Comparison of ENCODE assay signal across 17 cellular contexts in the genomic region with DNA sequence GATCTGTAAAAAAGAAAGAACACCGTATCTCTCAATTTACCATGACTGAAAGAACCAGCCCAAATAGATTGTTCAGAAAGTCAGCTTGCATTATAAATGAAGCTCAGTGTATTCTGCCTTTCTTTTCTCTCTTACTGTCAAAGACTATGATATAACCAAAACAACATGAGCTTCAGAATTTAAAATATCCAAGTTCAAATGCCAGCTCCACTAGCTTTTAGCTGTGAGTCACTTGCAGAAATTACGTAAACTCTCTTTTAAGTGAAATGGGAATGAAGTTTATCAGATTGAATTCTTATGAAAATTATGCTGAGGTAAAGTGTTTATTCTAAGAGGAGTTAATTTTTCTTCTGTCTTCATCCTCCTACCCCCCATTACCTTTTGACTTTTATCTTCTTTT. TPM values are rescaled to one million over a fixed set of nuclear protein-coding genes. Genes with fewer than 3 reads are reported as not detected.
DNase-seq lines count a peak whose midpoint lies in the region; ATAC-seq, FAIRE-seq and TF ChIP-seq lines count a peak whose summit lies in the region.
"Had no signal": no experiment of that assay in that cellular context is flagged by ENCODE, and none has a peak within 500 bp of the region (broad histone marks: within the 10 kb centered on the region; RNA-seq: fewer than 3 reads in every experiment).

No MANE protein-coding gene starts in this region.

- no peak for FAIRE-seq in frontal cortex (lab: Jason Lieb, UNC)

- no peak overlapping the region for H3K4me3 Mint-ChIP-seq in MCF 10A (ENCODE audit: unreplicated experiment)
- H3K4me3 Mint-ChIP-seq: activated B cell treated with CpG ODN at 0.5 μM for 24 hours; endodermal cell; naive thymus-derived CD8-positive, alpha-beta T cell had no signal

- H3K27me3 ChIP-seq in mammary epithelial cell (ENCODE audit: insufficient read depth, low read length) = no peaks in the 10 kb centered on the region
- H3K27me3 ChIP-seq in colonic mucosa = no peaks in the 10 kb centered on the region
- H3K27me3 ChIP-seq: heart right ventricle had no signal

- peaks cover 16% of the 10 kb centered on the region for H3K4me1 Mint-ChIP-seq in MCF 10A (ENCODE audit: insufficient read depth, unreplicated experiment)
- H3K4me1 Mint-ChIP-seq: activated B cell treated with CpG ODN at 0.5 μM for 24 hours; naive thymus-derived CD8-positive, alpha-beta T cell had no signal

- H3K9me3 ChIP-seq in mammary epithelial cell (replicated peaks; ENCODE audit: insufficient read depth, low read length) = no peaks in the 10 kb centered on the region
- H3K9me3 ChIP-seq in colonic mucosa = no peaks in the 10 kb centered on the region
- H3K9me3 ChIP-seq: heart right ventricle had no signal

- no peak overlapping the region for H2AFZ ChIP-seq in mammary epithelial cell (ENCODE audit: low read depth, low read length)

- TF ChIP-seq CTCF in MCF 10A (IDR thresholded peaks at IDR 0.05; ENCODE audit: unreplicated experiment) = no peak
- TF ChIP-seq CTCF in mammary epithelial cell (conservative IDR thresholded peaks at IDR 0.05 in 1 of 2, IDR thresholded peaks at IDR 0.05 in 1 of 2; ENCODE audit: extremely low read depth in 1 of 2, insufficient read depth in 1 of 2, low read depth in 1 of 2, low read length in 2 of 2) = no peak
- no peak for TF ChIP-seq CTCF in colonic mucosa (IDR thresholded peaks at IDR 0.05)

- BruUV-seq in MCF 10A (replicated peaks; lab: Mats Ljungman, UMichigan) = no TSS peak
- no TSS peak for BruUV-seq in mammary epithelial cell (replicated peaks; lab: Mats Ljungman, UMichigan)

- H3K4me3 ChIP-seq in mammary epithelial cell (replicated peaks in 1 of 3; ENCODE audit: insufficient read depth in 1 of 3, low read depth in 2 of 3, low read length in 3 of 3) (no peak overlapping the region), colonic mucosa (no peak overlapping the region)
- H3K4me3 ChIP-seq: heart right ventricle had no signal

- no peaks in the 10 kb centered on the region for H3K79me2 ChIP-seq in mammary epithelial cell (ENCODE audit: insufficient read depth, low read length)

- H3K4me1 ChIP-seq in mammary epithelial cell (ENCODE audit: insufficient read depth, low read length) = peaks cover 9% of the 10 kb centered on the region
- H3K4me1 ChIP-seq in colonic mucosa = no peaks in the 10 kb centered on the region
- H3K4me1 ChIP-seq: heart right ventricle had no signal

- no peaks in the 10 kb centered on the region for H4K20me1 ChIP-seq in mammary epithelial cell (ENCODE audit: insufficient read depth, low read length)

- H3K9ac ChIP-seq in mammary epithelial cell (ENCODE audit: insufficient read depth, low read length) = no peak overlapping the region
- H3K9ac ChIP-seq in colonic mucosa (ENCODE audit: low read depth in 2 of 2, low read length in 2 of 2) = no peak overlapping the region

- dilution Hi-C loops in mammary epithelial cell (cut with HindIII; ENCODE audit: low sequenced_read_pairs) = no loop called here

- DNase-seq in MCF 10A (ENCODE audit: unreplicated experiment) (peak; percentile 30), mammary epithelial cell (no peak), astrocyte of the hippocampus (ENCODE audit: low read depth, low spot score) (peak; percentile 66), glomerular visceral epithelial cell (ENCODE audit: extremely low spot score) (peak; percentile 44), stromal cell of bone marrow (ENCODE audit: low read depth) (peak; percentile 48), colonic mucosa (no peak), frontal cortex (ENCODE audit: low spot score in 2 of 2) (no peak)
- DNase-seq: activated B cell treated with CpG ODN at 0.5 μM for 24 hours; activated gamma-delta T cell treated with Interleukin-2 at 50 U/mL for 16 hours; endodermal cell; heart right ventricle; left colon; naive thymus-derived CD8-positive, alpha-beta T cell; NCI-H526 treated with DMSO at 0.1 percent for 48 hours; stimulated activated CD4-positive, alpha-beta T cell treated with anti-CD3 and anti-CD28 coated beads, Interleukin-1b, Interleukin-23, amount 100 ng/mL, for 48 hours had no signal

- 77% methylated on average over 2 of the region's 2 CpGs for WGBS in mammary epithelial cell (ENCODE audit: low coverage, missing lambda C conversion rate)

- no peak overlapping the region for H3K27ac ChIP-seq in mammary epithelial cell (ENCODE audit: insufficient read depth, low read depth, low read length)
- H3K27ac ChIP-seq in colonic mucosa = no peak overlapping the region
- H3K27ac ChIP-seq: 22Rv1, heart right ventricle had no signal

- no peaks in the 10 kb centered on the region for H3K36me3 ChIP-seq in mammary epithelial cell (ENCODE audit: insufficient read depth, low read length)
- H3K36me3 ChIP-seq in colonic mucosa = no peaks in the 10 kb centered on the region
- H3K36me3 ChIP-seq: heart right ventricle had no signal

- CTCF ChIA-PET in MCF 10A (lab: Yijun Ruan, JAX) (interaction anchor here (0.6 to 1.8 kb wide), 3 partner anchors 581 to 1243 kb away, joined by 3 to 5 read pairs (median 4); no protein-coding TSS in a partner anchor), mammary epithelial cell (lab: Charles Lee; ENCODE audit: low non-redundant PET) (no interaction called here)

- no peak overlapping the region for H3K27ac Mint-ChIP-seq in MCF 10A (ENCODE audit: low read depth, unreplicated experiment)
- H3K27ac Mint-ChIP-seq: activated B cell treated with CpG ODN at 0.5 μM for 24 hours; endodermal cell; naive thymus-derived CD8-positive, alpha-beta T cell had no signal

- no peaks in the 10 kb centered on the region for H3K27me3 Mint-ChIP-seq in MCF 10A (ENCODE audit: insufficient read depth, unreplicated experiment)
- H3K27me3 Mint-ChIP-seq: activated B cell treated with CpG ODN at 0.5 μM for 24 hours; naive thymus-derived CD8-positive, alpha-beta T cell had no signal

- no peak for ATAC-seq in GM19351 (IDR thresholded peaks at IDR 0.05; ENCODE audit: unreplicated experiment)
- ATAC-seq: heart right ventricle; left colon; naive thymus-derived CD8-positive, alpha-beta T cell had no signal

- no peak overlapping the region for H3K4me2 ChIP-seq in mammary epithelial cell (ENCODE audit: insufficient read depth, low read depth, low read length)

- in situ Hi-C loops in mammary epithelial cell (cut with MboI; ENCODE audit: low sequenced_read_pairs in 2 of 2) = no loop called here

- intact Hi-C loops in MCF 10A (cut with micrococcal nuclease) (no loop called here), mammary epithelial cell (cut with micrococcal nuclease) (no loop called here), colonic mucosa (cut with DNase I) (no loop called here)

- POLR2A ChIA-PET in MCF 10A (lab: Yijun Ruan, JAX) = interaction anchor here (1.0 kb wide), 1 partner anchor 26 kb away, joined by 3 read pairs; no protein-coding TSS in a partner anchor

- H3K9me3 Mint-ChIP-seq in MCF 10A (ENCODE audit: unreplicated experiment) = no peaks in the 10 kb centered on the region

- no peaks in the 10 kb centered on the region for H3K36me3 Mint-ChIP-seq in MCF 10A (ENCODE audit: insufficient read depth, unreplicated experiment)
- H3K36me3 Mint-ChIP-seq: naive thymus-derived CD8-positive, alpha-beta T cell had no signal

RNA-seq across cellular contexts. Expression of gene POSTN, which starts 20.0 kb away (rescaled TPM):
- 44.0 and 73.0 TPM in 2 replicates for total RNA-seq in MCF 10A (2022)
- total RNA-seq in mammary epithelial cell = 100 to 1,000 TPM in 1 of 2 donors, 10 to 100 TPM in 1; 20.0 to 306 TPM
- 0.26 TPM for polyA plus RNA-seq in mammary epithelial cell
- polyA minus RNA-seq in mammary epithelial cell = 2.3 TPM
- total RNA-seq in colonic mucosa = 10 to 100 TPM; 20.6 to 40.3 TPM
- total RNA-seq in frontal cortex = 2.0 TPM
- total RNA-seq: activated B cell treated with CpG ODN at 0.5 μM for 24 hours; naive thymus-derived CD8-positive, alpha-beta T cell had no signal
- polyA plus RNA-seq: naive thymus-derived CD8-positive, alpha-beta T cell had no signal

Comparison
In these comparisons a context has a peak if more than half of its experiments do, and no peak if none do; other contexts are left out.
1. DNase-seq: peak in MCF 10A (single experiment), astrocyte of the hippocampus (single experiment), glomerular visceral epithelial cell (single experiment) and stromal cell of bone marrow (single experiment); none in mammary epithelial cell (single experiment), colonic mucosa (single experiment) and frontal cortex (0 of 2).